1 cellular context compared by ENCODE assay signal in genomic region chr19:35107541-35107939, GRCh38.
TF ChIP-seq lines count a peak whose summit lies in the region.

No MANE protein-coding gene starts in this region.

TF ChIP-seq in HepG2, 621 proteins besides CTCF, POLR2A, EP300 and RAD21 (continued from another document):
- no peak for TF ChIP-seq PLSCR1 (CRISPR knock-in tag; IDR thresholded peaks at IDR 0.05; ENCODE audit: borderline replicate concordance)
- TF ChIP-seq ZFP37 (CRISPR knock-in tag; IDR thresholded peaks at IDR 0.05; ENCODE audit: borderline replicate concordance): no peak
- TF ChIP-seq PBX2 (CRISPR knock-in tag; IDR thresholded peaks at IDR 0.05): 0 out of 2 replicates have a peak, but pooled peaks have one; percentile 14
- peak; percentile 47; the same call in 1 of the 2 replicates for TF ChIP-seq ZNF501 (CRISPR knock-in tag; IDR thresholded peaks at IDR 0.05)
- 0 out of 2 replicates have a peak, but pooled peaks have one; percentile 65 for TF ChIP-seq ZNF3 (CRISPR knock-in tag; IDR thresholded peaks at IDR 0.05)
- peak; percentile 82 for TF ChIP-seq ZNF644 (CRISPR knock-in tag; IDR thresholded peaks at IDR 0.05; ENCODE audit: low read depth)
- TF ChIP-seq PPARG (CRISPR knock-in tag; conservative IDR thresholded peaks at IDR 0.05): no peak; the same call in 1 of the 2 replicates
- 0 out of 2 replicates have a peak, but pooled peaks have one; percentile 44 for TF ChIP-seq MAZ (IDR thresholded peaks at IDR 0.05; ENCODE audit: borderline replicate concordance, low read depth, low read length)
- TF ChIP-seq MAZ (CRISPR knock-in tag; IDR thresholded peaks at IDR 0.05; ENCODE audit: low read depth): no peak
- peak; percentile 87; the same call in 1 of the 2 replicates for TF ChIP-seq SOX5 (CRISPR knock-in tag; IDR thresholded peaks at IDR 0.05; ENCODE audit: borderline replicate concordance)
- peak in 1 of 2 experiments; percentile 48; a peak in 1 of 4 replicates for TF ChIP-seq HMGXB4 (CRISPR knock-in tag; IDR thresholded peaks at IDR 0.05; ENCODE audit: borderline replicate concordance in 1 of 2, low read depth in 1 of 2)
- TF ChIP-seq PRPF4 (IDR thresholded peaks at IDR 0.05; ENCODE audit: low read depth, low read length, poor library complexity, severe bottlenecking): no peak
- TF ChIP-seq, protein P1, sequence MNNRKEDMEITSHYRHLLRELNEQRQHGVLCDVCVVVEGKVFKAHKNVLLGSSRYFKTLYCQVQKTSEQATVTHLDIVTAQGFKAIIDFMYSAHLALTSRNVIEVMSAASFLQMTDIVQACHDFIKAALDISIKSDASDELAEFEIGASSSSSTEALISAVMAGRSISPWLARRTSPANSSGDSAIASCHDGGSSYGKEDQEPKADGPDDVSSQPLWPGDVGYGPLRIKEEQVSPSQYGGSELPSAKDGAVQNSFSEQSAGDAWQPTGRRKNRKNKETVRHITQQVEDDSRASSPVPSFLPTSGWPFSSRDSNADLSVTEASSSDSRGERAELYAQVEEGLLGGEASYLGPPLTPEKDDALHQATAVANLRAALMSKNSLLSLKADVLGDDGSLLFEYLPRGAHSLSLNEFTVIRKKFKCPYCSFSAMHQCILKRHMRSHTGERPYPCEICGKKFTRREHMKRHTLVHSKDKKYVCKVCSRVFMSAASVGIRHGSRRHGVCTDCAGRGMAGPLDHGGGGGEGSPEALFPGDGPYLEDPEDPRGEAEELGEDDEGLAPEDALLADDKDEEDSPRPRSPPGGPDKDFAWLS (CRISPR knock-in tag; IDR thresholded peaks at IDR 0.05; ENCODE audit: borderline replicate concordance): no peak
- TF ChIP-seq, protein P2, sequence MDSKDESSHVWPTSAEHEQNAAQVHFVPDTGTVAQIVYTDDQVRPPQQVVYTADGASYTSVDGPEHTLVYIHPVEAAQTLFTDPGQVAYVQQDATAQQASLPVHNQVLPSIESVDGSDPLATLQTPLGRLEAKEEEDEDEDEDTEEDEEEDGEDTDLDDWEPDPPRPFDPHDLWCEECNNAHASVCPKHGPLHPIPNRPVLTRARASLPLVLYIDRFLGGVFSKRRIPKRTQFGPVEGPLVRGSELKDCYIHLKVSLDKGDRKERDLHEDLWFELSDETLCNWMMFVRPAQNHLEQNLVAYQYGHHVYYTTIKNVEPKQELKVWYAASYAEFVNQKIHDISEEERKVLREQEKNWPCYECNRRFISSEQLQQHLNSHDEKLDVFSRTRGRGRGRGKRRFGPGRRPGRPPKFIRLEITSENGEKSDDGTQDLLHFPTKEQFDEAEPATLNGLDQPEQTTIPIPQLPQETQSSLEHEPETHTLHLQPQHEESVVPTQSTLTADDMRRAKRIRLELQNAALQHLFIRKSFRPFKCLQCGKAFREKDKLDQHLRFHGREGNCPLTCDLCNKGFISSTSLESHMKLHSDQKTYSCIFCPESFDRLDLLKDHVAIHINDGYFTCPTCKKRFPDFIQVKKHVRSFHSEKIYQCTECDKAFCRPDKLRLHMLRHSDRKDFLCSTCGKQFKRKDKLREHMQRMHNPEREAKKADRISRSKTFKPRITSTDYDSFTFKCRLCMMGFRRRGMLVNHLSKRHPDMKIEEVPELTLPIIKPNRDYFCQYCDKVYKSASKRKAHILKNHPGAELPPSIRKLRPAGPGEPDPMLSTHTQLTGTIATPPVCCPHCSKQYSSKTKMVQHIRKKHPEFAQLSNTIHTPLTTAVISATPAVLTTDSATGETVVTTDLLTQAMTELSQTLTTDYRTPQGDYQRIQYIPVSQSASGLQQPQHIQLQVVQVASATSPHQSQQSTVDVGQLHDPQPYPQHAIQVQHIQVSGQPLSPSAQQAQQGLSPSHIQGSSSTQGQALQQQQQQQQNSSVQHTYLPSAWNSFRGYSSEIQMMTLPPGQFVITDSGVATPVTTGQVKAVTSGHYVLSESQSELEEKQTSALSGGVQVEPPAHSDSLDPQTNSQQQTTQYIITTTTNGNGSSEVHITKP (CRISPR knock-in tag; IDR thresholded peaks at IDR 0.05; ENCODE audit: low read depth): peak; percentile 53; the same call in 1 of the 2 replicates
- TF ChIP-seq FOSL1 (CRISPR knock-in tag; IDR thresholded peaks at IDR 0.05; ENCODE audit: borderline replicate concordance): 0 out of 2 replicates have a peak, but pooled peaks have one; percentile 15
- TF ChIP-seq GFI1 (CRISPR knock-in tag; IDR thresholded peaks at IDR 0.05; ENCODE audit: borderline replicate concordance): no peak
- no peak for TF ChIP-seq JDP2 (CRISPR knock-in tag; IDR thresholded peaks at IDR 0.05; ENCODE audit: borderline replicate concordance)
- no peak for TF ChIP-seq ZNF552 (CRISPR knock-in tag; IDR thresholded peaks at IDR 0.05; ENCODE audit: borderline replicate concordance)
- peak; percentile 98 for TF ChIP-seq ZKSCAN1 (IDR thresholded peaks at IDR 0.05; ENCODE audit: low read length)
- no peak for TF ChIP-seq ZNF75D (CRISPR knock-in tag; IDR thresholded peaks at IDR 0.05; ENCODE audit: borderline replicate concordance)
- TF ChIP-seq XRCC5 (optimal IDR thresholded peaks at IDR 0.05; ENCODE audit: low read length): peak; percentile 67
- TF ChIP-seq GATAD2A (CRISPR knock-in tag; IDR thresholded peaks at IDR 0.05): peak; percentile 57
- no peak for TF ChIP-seq CC2D1A (CRISPR knock-in tag; IDR thresholded peaks at IDR 0.05)
- no peak; a peak in 1 of 4 replicates for TF ChIP-seq KLF16 (CRISPR knock-in tag; IDR thresholded peaks at IDR 0.05)
- TF ChIP-seq ZNF230 (CRISPR knock-in tag; IDR thresholded peaks at IDR 0.05): no peak
- TF ChIP-seq MIXL1 (CRISPR knock-in tag; IDR thresholded peaks at IDR 0.05): no peak
